Comparison of ENCODE assay signal across 11 cellular contexts in genomic region chr1:91864017-91864700, GRCh38. TPM values are rescaled to one million over a fixed set of nuclear protein-coding genes. Genes with fewer than 3 reads are reported as not detected.
DNase-seq lines count a peak whose midpoint lies in the region; ATAC-seq and TF ChIP-seq lines count a peak whose summit lies in the region.
"Had no signal": no experiment of that assay in that cellular context is flagged by ENCODE, and none has a peak within 500 bp of the region (broad histone marks: within the 10 kb centered on the region; RNA-seq: fewer than 3 reads in every experiment).

No MANE protein-coding gene starts in this region.

- H3K4me2 ChIP-seq in Loucy (ENCODE audit: low read depth, low read length, poor library complexity, severe bottlenecking), result peak overlapping the region; percentile 4

- H3K27ac ChIP-seq in VCaP, result peak overlapping the region; percentile 13; the same call in 1 of the 2 replicates
- peak overlapping the region in 6 of 10 donors; percentile 18 to 49 (median 34) for H3K27ac ChIP-seq in heart right ventricle
- peak overlapping the region; percentile 52 for H3K27ac ChIP-seq in suprapubic skin
- H3K27ac ChIP-seq: left lung had no signal

- 69 to 74% methylated on average over 5 of the region's 5 CpGs for WGBS in heart right ventricle, 2 donors
- 35% methylated on average over 5 of the region's 5 CpGs for WGBS in suprapubic skin

- intact Hi-C loops in heart right ventricle (cut with DNase I), result no loop called here

- TF ChIP-seq POLR2A in suprapubic skin (IDR thresholded peaks at IDR 0.05), result no peak

- no peak for TF ChIP-seq CTCF in Loucy (conservative IDR thresholded peaks at IDR 0.05; ENCODE audit: low read length)
- no peak for TF ChIP-seq CTCF in VCaP (conservative IDR thresholded peaks at IDR 0.05)
- TF ChIP-seq CTCF in heart right ventricle (IDR thresholded peaks at IDR 0.05), result no peak
- TF ChIP-seq CTCF in suprapubic skin (IDR thresholded peaks at IDR 0.05), result no peak

- no peaks in the 10 kb centered on the region for H3F3A ChIP-seq in Loucy (ENCODE audit: low read depth)

- H3K4me3 ChIP-seq in Loucy (ENCODE audit: low read length, poor library complexity, severe bottlenecking), result no peak overlapping the region
- peak overlapping the region in 1 of 10 donors; percentile 2 for H3K4me3 ChIP-seq in heart right ventricle
- no peak overlapping the region for H3K4me3 ChIP-seq in suprapubic skin
- H3K4me3 ChIP-seq: left lung, testis had no signal

- no peak for DNase-seq in heart right ventricle
- no peak for DNase-seq in suprapubic skin (ENCODE audit: low spot score in 2 of 2)
- DNase-seq in GDM1 (lab: John Stamatoyannopoulos, UW), result no peak
- DNase-seq in stimulated activated CD4-positive, alpha-beta T cell treated with anti-CD3 and anti-CD28 coated beads, Interleukin-12 subunit alpha, Interleukin-12 subunit beta, amount 100 ng/mL, for 4 hours, result no peak
- DNase-seq in mucosa of gallbladder (ENCODE audit: low spot score), result no peak
- DNase-seq: activated T-cell treated with anti-CD3 and anti-CD28 coated beads, Interleukin-2, amount 50 U/mL, for 48 hours; left lung; T-helper 1 cell; testis had no signal

- peaks cover 4% of the 10 kb centered on the region for H3K4me1 ChIP-seq in Loucy (ENCODE audit: insufficient read depth, low read length, poor library complexity, severe bottlenecking)
- peaks cover 0 to 30% (median 16%) of the 10 kb centered on the region in 9 donors for H3K4me1 ChIP-seq in heart right ventricle
- H3K4me1 ChIP-seq in suprapubic skin, result peaks cover 57% of the 10 kb centered on the region
- H3K4me1 ChIP-seq: left lung had no signal

- peak overlapping the region; percentile 37; the same call in 1 of the 2 replicates for H2AFZ ChIP-seq in Loucy (ENCODE audit: low read length)

- no peak for TF ChIP-seq EP300 in suprapubic skin (IDR thresholded peaks at IDR 0.05)

- H3K36me3 ChIP-seq in Loucy (ENCODE audit: insufficient read depth, low read length) (no peaks in the 10 kb centered on the region), heart right ventricle (peaks cover 0 to 23% (median 0%) of the 10 kb centered on the region in 9 donors), suprapubic skin (no peaks in the 10 kb centered on the region)
- H3K36me3 ChIP-seq: left lung had no signal

- no peaks in the 10 kb centered on the region for H4K20me1 ChIP-seq in Loucy (ENCODE audit: insufficient read depth, low read length, poor library complexity, severe bottlenecking)

- H3K79me2 ChIP-seq in Loucy (ENCODE audit: insufficient read depth, low read length), result no peaks in the 10 kb centered on the region

- H3K9me2 ChIP-seq in Loucy (replicated peaks; ENCODE audit: low read depth, low read length), result no peaks in the 10 kb centered on the region

- H3K27me3 ChIP-seq in Loucy (ENCODE audit: insufficient read depth, low read length, poor library complexity, severe bottlenecking), result no peaks in the 10 kb centered on the region
- H3K27me3 ChIP-seq in heart right ventricle, result no peaks in the 10 kb centered on the region
- H3K27me3 ChIP-seq in suprapubic skin, result no peaks in the 10 kb centered on the region
- H3K27me3 ChIP-seq: left lung, testis had no signal

- H3K9ac ChIP-seq in Loucy (ENCODE audit: low read depth, low read length, poor library complexity, severe bottlenecking), result peak overlapping the region; percentile 17

- H3K9me3 ChIP-seq in Loucy (ENCODE audit: insufficient read depth, low read depth, low read length) (no peaks in the 10 kb centered on the region), heart right ventricle (no peaks in the 10 kb centered on the region), suprapubic skin (no peaks in the 10 kb centered on the region)
- H3K9me3 ChIP-seq: left lung, testis had no signal

- peak in 6 of 8 donors; percentile 59 to 75 (median 67) for ATAC-seq in heart right ventricle
- ATAC-seq: left lung had no signal

RNA-seq across cellular contexts. Expression of gene TGFBR3, which starts 21.8 kb away (rescaled TPM):
- total RNA-seq in heart right ventricle (10 to 100 TPM; 11.9 to 36.7 (median 26.4) TPM), suprapubic skin (100 to 1,000 TPM in 2 of 4 donors, 10 to 100 TPM in 2; 91.3 to 131 (median 114) TPM), mucosa of gallbladder (54.4 TPM)
- polyA plus RNA-seq in heart right ventricle, result 10 to 100 TPM in 1 of 2 donors, 1 to 10 TPM in 1; 6.6 to 11.2 TPM
